In genomic region chr13:64186503-64186902, GRCh38 we compare ENCODE assay signal across 2 cellular contexts.
TF ChIP-seq lines count a peak whose summit lies in the region.

No MANE protein-coding gene starts in this region.

TF ChIP-seq in SK-N-SH, 30 proteins besides CTCF, POLR2A, EP300 and RAD21 (continued from another document):
- TF ChIP-seq REST (IDR thresholded peaks at IDR 0.05; ENCODE audit: low read depth, low read length) (no peak), SMC3 (IDR thresholded peaks at IDR 0.05; ENCODE audit: low read depth, low read length) (no peak), NRF1 (IDR thresholded peaks at IDR 0.05; ENCODE audit: low read depth, low read length) (no peak), TEAD4 (IDR thresholded peaks at IDR 0.05; ENCODE audit: borderline replicate concordance, insufficient read depth) (no peak), GATA2 (CRISPR knock-in tag; IDR thresholded peaks at IDR 0.05) (no peak), RFX5 (IDR thresholded peaks at IDR 0.05; ENCODE audit: low read length) (no peak), YY1 (IDR thresholded peaks at IDR 0.05; ENCODE audit: low read depth) (no peak), MEF2A (IDR thresholded peaks at IDR 0.05; ENCODE audit: borderline replicate concordance, low read depth) (no peak), PBX3 (IDR thresholded peaks at IDR 0.05) (no peak), CHD2 (IDR thresholded peaks at IDR 0.05; ENCODE audit: low read length, partially characterized antibody) (no peak), RCOR1 (IDR thresholded peaks at IDR 0.05; ENCODE audit: low read length) (no peak), USF1 (IDR thresholded peaks at IDR 0.05; ENCODE audit: borderline replicate concordance, low read depth) (no peak), NFIC (IDR thresholded peaks at IDR 0.05; ENCODE audit: borderline replicate concordance) (no peak), ELF1 (IDR thresholded peaks at IDR 0.05) (no peak), POLR2AphosphoS5 (IDR thresholded peaks at IDR 0.05; ENCODE audit: low read depth, low read length) (no peak), MXI1 (IDR thresholded peaks at IDR 0.05; ENCODE audit: low read depth, low read length) (no peak), FOXJ3 (CRISPR knock-in tag; IDR thresholded peaks at IDR 0.05) (no peak)

TF ChIP-seq in SK-N-SH treated with all-trans-retinoic acid at 6 μM for 48 hours, 23 proteins besides CTCF, POLR2A, EP300 and RAD21 (continued from another document):
- TF ChIP-seq OSR1 (CRISPR knock-in tag; IDR thresholded peaks at IDR 0.05) (no peak), PPARA (CRISPR knock-in tag; IDR thresholded peaks at IDR 0.05; ENCODE audit: borderline replicate concordance) (no peak), ZFP3 (CRISPR knock-in tag; IDR thresholded peaks at IDR 0.05) (no peak), ZNF8 (CRISPR knock-in tag; IDR thresholded peaks at IDR 0.05) (no peak), CSRNP3 (CRISPR knock-in tag; IDR thresholded peaks at IDR 0.05) (no peak), ZFP30 (CRISPR knock-in tag; IDR thresholded peaks at IDR 0.05) (no peak)
